Comparison of ENCODE assay signal across 8 cellular contexts in the genomic region with DNA sequence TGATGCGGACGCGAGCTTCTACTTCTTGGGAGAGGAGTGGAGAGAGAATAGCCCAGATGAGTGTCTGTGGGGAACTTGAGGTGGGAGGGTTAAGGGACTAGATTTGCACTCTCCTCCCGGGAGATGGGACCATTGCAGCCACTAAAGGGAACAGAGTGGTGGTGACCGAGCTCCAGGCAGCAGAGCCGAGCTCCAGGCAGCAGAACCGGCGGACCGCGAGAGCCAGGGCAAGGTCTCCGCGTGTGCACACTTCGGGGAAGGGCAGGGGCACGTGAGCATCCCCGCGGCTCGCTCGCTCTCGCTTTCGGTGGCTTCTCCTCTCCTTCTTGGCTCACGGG. TPM values are rescaled to one million over a fixed set of nuclear protein-coding genes. Genes with fewer than 3 reads are reported as not detected.
DNase-seq lines count a peak whose midpoint lies in the region; ATAC-seq and TF ChIP-seq lines count a peak whose summit lies in the region.

No MANE protein-coding gene starts in this region.

- no peak overlapping the region for H3K9ac ChIP-seq in rectal smooth muscle tissue (ENCODE audit: low read length)

- H3K4me3 ChIP-seq in rectal smooth muscle tissue (ENCODE audit: low read length): peak overlapping the region; percentile 79

- peak overlapping the region; percentile 99 for H3K4me3 Mint-ChIP-seq in glutamatergic neuron (ENCODE audit: unreplicated experiment)

- H3K27ac Mint-ChIP-seq in glutamatergic neuron (ENCODE audit: unreplicated experiment): peak overlapping the region; percentile 96

- TF ChIP-seq CTCF in glutamatergic neuron (IDR thresholded peaks at IDR 0.05; ENCODE audit: partially characterized antibody, unreplicated experiment): no peak

- H3K36me3 Mint-ChIP-seq in glutamatergic neuron (ENCODE audit: unreplicated experiment): peaks cover 10% of the 10 kb centered on the region

- H3K9me3 Mint-ChIP-seq in glutamatergic neuron (ENCODE audit: unreplicated experiment): peaks cover 23% of the 10 kb centered on the region

- H3K36me3 ChIP-seq in rectal smooth muscle tissue (ENCODE audit: control insufficient read depth, insufficient read depth, low read length): no peaks in the 10 kb centered on the region

- peaks cover 49% of the 10 kb centered on the region for H3K4me1 Mint-ChIP-seq in glutamatergic neuron (ENCODE audit: low read depth, unreplicated experiment)

- peaks cover 27% of the 10 kb centered on the region for H3K27me3 ChIP-seq in rectal smooth muscle tissue (ENCODE audit: control insufficient read depth, insufficient read depth, low read length)

- H3K27ac ChIP-seq in rectal smooth muscle tissue (ENCODE audit: low read depth, low read length): no peak overlapping the region

- H3K27me3 Mint-ChIP-seq in glutamatergic neuron (ENCODE audit: unreplicated experiment): peaks cover 11% of the 10 kb centered on the region

- H3K4me1 ChIP-seq in rectal smooth muscle tissue (ENCODE audit: control insufficient read depth, insufficient read depth, low read length): peaks cover 5% of the 10 kb centered on the region

- peak; percentile 57 for ATAC-seq in SK-N-SH treated with all-trans-retinoic acid at 6 μM for 48 hours
- ATAC-seq in GM18520 (IDR thresholded peaks at IDR 0.05; ENCODE audit: unreplicated experiment): no peak
- no peak for ATAC-seq in GM21723 (IDR thresholded peaks at IDR 0.05; ENCODE audit: unreplicated experiment)

- DNase-seq in GM03348 (ENCODE audit: low spot score) (peak; percentile 27), glutamatergic neuron (no peak), NCI-H1436 (lab: John Stamatoyannopoulos, UW) (no peak)
- DNase-seq in effector CD8-positive, alpha-beta T cell (lab: John Stamatoyannopoulos, UW): no peak

TF ChIP-seq in SK-N-SH treated with all-trans-retinoic acid at 6 μM for 48 hours, 23 proteins besides CTCF, POLR2A, EP300 and RAD21:
- TF ChIP-seq ZNF70 (CRISPR knock-in tag; IDR thresholded peaks at IDR 0.05) (no peak), ZNF8 (CRISPR knock-in tag; IDR thresholded peaks at IDR 0.05) (no peak), CSDC2 (CRISPR knock-in tag; IDR thresholded peaks at IDR 0.05) (no peak), ZNF565 (CRISPR knock-in tag; conservative IDR thresholded peaks at IDR 0.05; ENCODE audit: low read depth) (no peak), GLIS3 (CRISPR knock-in tag; IDR thresholded peaks at IDR 0.05) (no peak), RARB (CRISPR knock-in tag; IDR thresholded peaks at IDR 0.05) (no peak), ZFP3 (CRISPR knock-in tag; IDR thresholded peaks at IDR 0.05) (no peak), ISL1 (CRISPR knock-in tag; IDR thresholded peaks at IDR 0.05) (no peak)
- TF ChIP-seq, protein P1, sequence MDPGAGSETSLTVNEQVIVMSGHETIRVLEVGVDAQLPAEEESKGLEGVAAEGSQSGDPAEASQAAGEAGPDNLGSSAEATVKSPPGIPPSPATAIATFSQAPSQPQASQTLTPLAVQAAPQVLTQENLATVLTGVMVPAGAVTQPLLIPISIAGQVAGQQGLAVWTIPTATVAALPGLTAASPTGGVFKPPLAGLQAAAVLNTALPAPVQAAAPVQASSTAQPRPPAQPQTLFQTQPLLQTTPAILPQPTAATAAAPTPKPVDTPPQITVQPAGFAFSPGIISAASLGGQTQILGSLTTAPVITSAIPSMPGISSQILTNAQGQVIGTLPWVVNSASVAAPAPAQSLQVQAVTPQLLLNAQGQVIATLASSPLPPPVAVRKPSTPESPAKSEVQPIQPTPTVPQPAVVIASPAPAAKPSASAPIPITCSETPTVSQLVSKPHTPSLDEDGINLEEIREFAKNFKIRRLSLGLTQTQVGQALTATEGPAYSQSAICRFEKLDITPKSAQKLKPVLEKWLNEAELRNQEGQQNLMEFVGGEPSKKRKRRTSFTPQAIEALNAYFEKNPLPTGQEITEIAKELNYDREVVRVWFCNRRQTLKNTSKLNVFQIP (CRISPR knock-in tag; IDR thresholded peaks at IDR 0.05; ENCODE audit: borderline replicate concordance, low read depth): no peak
- TF ChIP-seq, protein P2, sequence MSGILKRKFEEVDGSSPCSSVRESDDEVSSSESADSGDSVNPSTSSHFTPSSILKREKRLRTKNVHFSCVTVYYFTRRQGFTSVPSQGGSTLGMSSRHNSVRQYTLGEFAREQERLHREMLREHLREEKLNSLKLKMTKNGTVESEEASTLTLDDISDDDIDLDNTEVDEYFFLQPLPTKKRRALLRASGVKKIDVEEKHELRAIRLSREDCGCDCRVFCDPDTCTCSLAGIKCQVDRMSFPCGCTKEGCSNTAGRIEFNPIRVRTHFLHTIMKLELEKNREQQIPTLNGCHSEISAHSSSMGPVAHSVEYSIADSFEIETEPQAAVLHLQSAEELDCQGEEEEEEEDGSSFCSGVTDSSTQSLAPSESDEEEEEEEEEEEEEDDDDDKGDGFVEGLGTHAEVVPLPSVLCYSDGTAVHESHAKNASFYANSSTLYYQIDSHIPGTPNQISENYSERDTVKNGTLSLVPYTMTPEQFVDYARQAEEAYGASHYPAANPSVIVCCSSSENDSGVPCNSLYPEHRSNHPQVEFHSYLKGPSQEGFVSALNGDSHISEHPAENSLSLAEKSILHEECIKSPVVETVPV (CRISPR knock-in tag; IDR thresholded peaks at IDR 0.05): no peak

RNA-seq across cellular contexts. Expression of a gene that starts 1.1 kb away (rescaled TPM):
- total RNA-seq in glutamatergic neuron (ENCODE audit: unreplicated experiment): 342 TPM

RNA-seq across cellular contexts. Expression of a gene that starts 46.0 kb away (rescaled TPM):
- total RNA-seq in glutamatergic neuron (ENCODE audit: unreplicated experiment): 53.9 TPM
